ENCODE assay signal across 9 cellular contexts in genomic region chr4:146029147-146029546, GRCh38.
DNase-seq lines count a peak whose midpoint lies in the region; ATAC-seq lines count a peak whose summit lies in the region.
"Had no signal": no experiment of that assay in that cellular context is flagged by ENCODE, and none has a peak within 500 bp of the region (broad histone marks: within the 10 kb centered on the region; RNA-seq: fewer than 3 reads in every experiment).

No MANE protein-coding gene starts in this region.

- ATAC-seq in GM18511 (IDR thresholded peaks at IDR 0.05; ENCODE audit: unreplicated experiment) = peak; percentile 63
- ATAC-seq in GM21737 (IDR thresholded peaks at IDR 0.05; ENCODE audit: unreplicated experiment) = peak; percentile 54
- ATAC-seq in HG03520 (IDR thresholded peaks at IDR 0.05; ENCODE audit: unreplicated experiment) = peak; percentile 36
- no peak for ATAC-seq in HG02938 (IDR thresholded peaks at IDR 0.05; ENCODE audit: unreplicated experiment)

- peak; percentile 12 for DNase-seq in glomerular visceral epithelial cell (ENCODE audit: extremely low spot score)
- DNase-seq in NCI-H1105 treated with DMSO at 0.1 percent for 48 hours (lab: John Stamatoyannopoulos, UW) = no peak
- no peak for DNase-seq in foreskin melanocyte
- DNase-seq in dermis blood vessel endothelial cell = no peak
- DNase-seq: T-helper 17 cell had no signal
